8 cellular contexts compared by ENCODE assay signal in genomic region chr12:118372541-118373495, GRCh38. TPM values are rescaled to one million over a fixed set of nuclear protein-coding genes. Genes with fewer than 3 reads are reported as not detected.
A peak's percentile ranks its signal among the peaks of the same experiment; 100 is the strongest.
DNase-seq lines count a peak whose midpoint lies in the region; ATAC-seq and TF ChIP-seq lines count a peak whose summit lies in the region.

TAOK3 (minus strand) TSS chr12:118372907; CDS start chr12:118255567, 117,340 bp downstream.

- intact Hi-C loops in PC-3 (cut with micrococcal nuclease), result loop anchor here (1.0 to 10.0 kb wide), 3 partner anchors 66 to 498 kb away; no protein-coding TSS in a partner anchor

- peak within 1 kb of the TSS; percentile 89 for H2AFZ ChIP-seq in PC-3 (ENCODE audit: low read length)

- no peak for TF ChIP-seq EP300 in Ishikawa (IDR thresholded peaks at IDR 0.05; ENCODE audit: borderline replicate concordance)

- no peaks in the 10 kb centered on the region for H3K9me3 ChIP-seq in PC-3 (ENCODE audit: low read length)

- no peak for TF ChIP-seq CTCF in PC-3 (conservative IDR thresholded peaks at IDR 0.05; ENCODE audit: low read depth, low read length)

- peaks cover 55% of the 10 kb centered on the region for H3K79me2 ChIP-seq in PC-3 (ENCODE audit: low read length)

- H3K4me2 ChIP-seq in PC-3 (ENCODE audit: low read length), result peak within 1 kb of the TSS; percentile 90

- H3F3A ChIP-seq in PC-3 (ENCODE audit: low read length, unreplicated experiment), result no peaks in the 10 kb centered on the region

- CTCF ChIA-PET in PC-3 (lab: Charles Lee), result interaction anchor here (0.6 to 1.0 kb wide), 4 partner anchors 30 to 103 kb away, joined by 3 to 8 read pairs (median 4); no protein-coding TSS in a partner anchor

- DNase-seq in DMS114 treated with DMSO at 0.1 percent for 48 hours (lab: John Stamatoyannopoulos, UW; ENCODE audit: unreplicated experiment) (peak; percentile 99), PC-3 (peak; percentile 99), activated T-cell treated with anti-CD3 and anti-CD28 coated beads for 48 hours (ENCODE audit: low read depth) (peak; percentile 93), epithelial cell of prostate (ENCODE audit: low read depth, low spot score) (peak; percentile 92), mucosa of gallbladder (ENCODE audit: low spot score) (peak; percentile 99)
- peak; percentile 94 to 95 for DNase-seq in stimulated activated CD8-positive, alpha-beta memory T cell treated with anti-CD3 and anti-CD28 coated beads, Interleukin-4, amount 100 ng/mL, for 4 hours (ENCODE audit: low read depth in 2 of 2, low spot score in 1 of 2)

- TF ChIP-seq RAD21 in Ishikawa (IDR thresholded peaks at IDR 0.05; ENCODE audit: low read depth), result no peak

- H3K27ac ChIP-seq in PC-3 (ENCODE audit: low read length) (peak within 1 kb of the TSS; percentile 47), epithelial cell of prostate (peak within 1 kb of the TSS; percentile 65)

- peak within 1 kb of the TSS; percentile 96 for H3K4me3 ChIP-seq in PC-3 (ENCODE audit: low read length)

- no peaks in the 10 kb centered on the region for H3K36me3 ChIP-seq in PC-3 (ENCODE audit: low read depth, low read length)

- ATAC-seq in GM21576 (IDR thresholded peaks at IDR 0.05; ENCODE audit: unreplicated experiment) (peak; percentile 76), PC-3 (peak; percentile 84)

- H3K9ac ChIP-seq in PC-3 (ENCODE audit: low read length), result peak within 1 kb of the TSS; percentile 81

- no peaks in the 10 kb centered on the region for H4K20me1 ChIP-seq in PC-3 (ENCODE audit: low read length)

- no peaks in the 10 kb centered on the region for H3K27me3 ChIP-seq in PC-3 (ENCODE audit: low read length)

- no TSS peak for BruUV-seq in PC-3 (replicated peaks; lab: Mats Ljungman, UMichigan)

- POLR2A ChIA-PET in PC-3 (lab: Charles Lee; ENCODE audit: unreplicated experiment), result interaction anchor here (0.5 to 0.6 kb wide), 3 partner anchors 65 to 1918 kb away, joined by 8 to 20 read pairs (median 8); no protein-coding TSS in a partner anchor

- no peaks in the 10 kb centered on the region for H3K9me2 ChIP-seq in PC-3 (replicated peaks; ENCODE audit: low read length)

- H3K4me1 ChIP-seq in PC-3 (ENCODE audit: insufficient read depth, low read length), result peaks cover 29% of the 10 kb centered on the region

TF ChIP-seq in Ishikawa, 13 proteins besides CTCF, POLR2A, EP300 and RAD21:
- TF ChIP-seq YY1 (IDR thresholded peaks at IDR 0.05; ENCODE audit: low read depth) (peak; percentile 67), FOXM1 (IDR thresholded peaks at IDR 0.05; ENCODE audit: borderline replicate concordance, low read depth) (no peak), TEAD4 (IDR thresholded peaks at IDR 0.05) (no peak), CEBPB (IDR thresholded peaks at IDR 0.05) (no peak), EGR1 (IDR thresholded peaks at IDR 0.05) (no peak), MAX (IDR thresholded peaks at IDR 0.05) (peak; percentile 34; the same call in 1 of the 2 replicates), REST (IDR thresholded peaks at IDR 0.05; ENCODE audit: low read depth) (peak; percentile 66), TCF12 (IDR thresholded peaks at IDR 0.05; ENCODE audit: low read depth) (no peak), TAF1 (IDR thresholded peaks at IDR 0.05; ENCODE audit: low read depth) (peak; percentile 66), CREB1 (IDR thresholded peaks at IDR 0.05; ENCODE audit: low read depth) (no peak), USF1 (IDR thresholded peaks at IDR 0.05) (no peak), NFIC (IDR thresholded peaks at IDR 0.05) (no peak), ZBTB7A (IDR thresholded peaks at IDR 0.05; ENCODE audit: low read depth) (peak; percentile 93)

RNA-seq across cellular contexts. Expression of gene TAOK3, which starts in this region (rescaled TPM):
- total RNA-seq in PC-3 (2014; rRNA removed) (15.9 and 27.9 TPM in 2 replicates), mucosa of gallbladder (36.4 TPM)

Comparison
In these comparisons a context has a peak if more than half of its experiments do, and no peak if none do; other contexts are left out.
1. Peak in every context shown above with its lines: DNase-seq, ATAC-seq, H3K4me3 ChIP-seq and H3K27ac ChIP-seq.